Comparison of ENCODE assay signal across 8 cellular contexts in the genomic region with DNA sequence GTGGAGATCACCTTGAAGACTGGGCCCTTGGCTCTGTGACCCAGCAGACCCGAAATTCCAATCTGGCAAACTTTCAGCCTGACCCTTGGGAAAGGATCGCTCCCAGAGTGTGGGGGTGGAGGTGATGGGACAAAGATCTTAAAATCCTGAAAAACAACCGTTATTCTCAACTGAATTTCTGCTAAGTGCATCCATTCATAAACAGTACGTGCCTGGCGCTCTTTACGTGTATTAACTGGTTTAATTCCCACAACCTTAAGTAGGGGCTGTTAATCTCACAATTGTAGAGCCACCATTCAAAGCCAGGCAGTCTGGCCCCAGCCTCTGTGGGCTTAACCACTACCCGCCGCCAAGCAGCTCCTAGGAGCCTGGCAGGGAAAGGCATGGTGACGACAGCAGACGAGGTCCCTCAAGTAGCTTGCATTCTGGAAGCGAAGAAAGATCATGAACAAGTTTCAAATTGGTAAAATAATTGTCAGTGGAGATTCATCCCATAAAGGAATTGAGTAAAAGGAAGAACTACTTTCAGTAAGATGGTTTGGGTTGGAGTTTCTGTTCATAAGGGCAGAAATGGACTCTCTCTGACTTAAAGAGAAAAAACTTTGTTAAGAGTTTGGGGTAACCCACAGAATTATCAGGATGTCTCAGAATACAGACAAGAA. TPM values are rescaled to one million over a fixed set of nuclear protein-coding genes. Genes with fewer than 3 reads are reported as not detected.
DNase-seq lines count a peak whose midpoint lies in the region; ATAC-seq and TF ChIP-seq lines count a peak whose summit lies in the region.

No MANE protein-coding gene starts in this region.

- no peak overlapping the region for H3K4me3 ChIP-seq in mammary epithelial cell (replicated peaks in 1 of 3; ENCODE audit: insufficient read depth in 1 of 3, low read depth in 2 of 3, low read length in 3 of 3)

- H3K9ac ChIP-seq in mammary epithelial cell (ENCODE audit: insufficient read depth, low read length): no peak overlapping the region

- CTCF ChIA-PET in mammary epithelial cell (lab: Charles Lee; ENCODE audit: low non-redundant PET): interaction anchor here (0.7 kb wide), 1 partner anchor 12 kb away, joined by 3 read pairs; no protein-coding TSS in a partner anchor

- ATAC-seq in HG03432 (IDR thresholded peaks at IDR 0.05; ENCODE audit: unreplicated experiment): peak; percentile 26

- intact Hi-C loops in mammary epithelial cell (cut with micrococcal nuclease): no loop called here

- DNase-seq in SIG-M5 treated with dmso at 0.1 percent for 504 hours (lab: John Stamatoyannopoulos, UW; ENCODE audit: unreplicated experiment) (peak; percentile 79), mammary epithelial cell (no peak), Kasumi-1 (lab: John Stamatoyannopoulos, UW) (no peak)
- DNase-seq in stimulated activated CD8-positive, alpha-beta memory T cell treated with anti-CD3 and anti-CD28 coated beads, Interleukin-2, amount 100 ng/mL, for 48 hours (ENCODE audit: low read depth in 2 of 2): peak; percentile 44 to 50

- H3K79me2 ChIP-seq in mammary epithelial cell (ENCODE audit: insufficient read depth, low read length): no peaks in the 10 kb centered on the region

- no TSS peak for BruUV-seq in mammary epithelial cell (replicated peaks; lab: Mats Ljungman, UMichigan)

- H3K27me3 ChIP-seq in mammary epithelial cell (ENCODE audit: insufficient read depth, low read length) (no peaks in the 10 kb centered on the region), layer of hippocampus (ENCODE audit: control insufficient read depth, insufficient read depth, low read length) (no peaks in the 10 kb centered on the region)

- 11% methylated on average over 11 of the region's 11 CpGs for WGBS in mammary epithelial cell (ENCODE audit: low coverage, missing lambda C conversion rate)

- in situ Hi-C loops in mammary epithelial cell (cut with MboI; ENCODE audit: low sequenced_read_pairs in 2 of 2): no loop called here

- peak; percentile 30 for TF ChIP-seq POLR2A in GM19099 (IDR thresholded peaks at IDR 0.05; ENCODE audit: extremely low read depth, insufficient read length, low read depth)

- no peaks in the 10 kb centered on the region for H3K36me3 ChIP-seq in mammary epithelial cell (ENCODE audit: insufficient read depth, low read length)

- peak overlapping the region; percentile 75 for H3K4me2 ChIP-seq in mammary epithelial cell (ENCODE audit: insufficient read depth, low read depth, low read length)

- no peak for TF ChIP-seq CTCF in C4-2B (conservative IDR thresholded peaks at IDR 0.05)
- no peak for TF ChIP-seq CTCF in mammary epithelial cell (conservative IDR thresholded peaks at IDR 0.05 in 1 of 2, IDR thresholded peaks at IDR 0.05 in 1 of 2; ENCODE audit: extremely low read depth in 1 of 2, insufficient read depth in 1 of 2, low read depth in 1 of 2, low read length in 2 of 2)

- H3K27ac ChIP-seq in C4-2B: peak overlapping the region; percentile 53
- no peak overlapping the region for H3K27ac ChIP-seq in mammary epithelial cell (ENCODE audit: insufficient read depth, low read depth, low read length)
- peak overlapping the region; percentile 88 for H3K27ac ChIP-seq in layer of hippocampus (ENCODE audit: low read depth, low read length)

- H3K4me1 ChIP-seq in mammary epithelial cell (ENCODE audit: insufficient read depth, low read length): peaks cover 27% of the 10 kb centered on the region

- no peaks in the 10 kb centered on the region for H4K20me1 ChIP-seq in mammary epithelial cell (ENCODE audit: insufficient read depth, low read length)

- dilution Hi-C loops in mammary epithelial cell (cut with HindIII; ENCODE audit: low sequenced_read_pairs): no loop called here

- H3K9me3 ChIP-seq in mammary epithelial cell (replicated peaks; ENCODE audit: insufficient read depth, low read length): no peaks in the 10 kb centered on the region

- H2AFZ ChIP-seq in mammary epithelial cell (ENCODE audit: low read depth, low read length): peak overlapping the region; percentile 87

RNA-seq across cellular contexts. Expression of a gene that starts 11.4 kb away (rescaled TPM):
- total RNA-seq in mammary epithelial cell: under 1 TPM; 0.33 to 0.52 TPM
- 0.80 TPM for polyA plus RNA-seq in mammary epithelial cell
- 3.0 TPM for polyA minus RNA-seq in mammary epithelial cell

RNA-seq across cellular contexts. Expression of a gene that starts 26.5 kb away (rescaled TPM):
- total RNA-seq in mammary epithelial cell: 1 to 10 TPM; 3.0 to 3.5 TPM
- 3.0 TPM for polyA plus RNA-seq in mammary epithelial cell
- 2.2 TPM for polyA minus RNA-seq in mammary epithelial cell

Comparison
In these comparisons a context has a peak if more than half of its experiments do, and no peak if none do; other contexts are left out.
1. DNase-seq: peak in SIG-M5 treated with dmso at 0.1 percent for 504 hours (single experiment) and stimulated activated CD8-positive, alpha-beta memory T cell treated with anti-CD3 and anti-CD28 coated beads, Interleukin-2, amount 100 ng/mL, for 48 hours (2 of 2); none in mammary epithelial cell (single experiment) and Kasumi-1 (0 of 2).